8 cellular contexts compared by ENCODE assay signal in genomic region chr7:5997210-5997808, GRCh38. TPM values are rescaled to one million over a fixed set of nuclear protein-coding genes. Genes with fewer than 3 reads are reported as not detected.
DNase-seq lines count a peak whose midpoint lies in the region; ATAC-seq and TF ChIP-seq lines count a peak whose summit lies in the region.

No MANE protein-coding gene starts in this region.

- peak; percentile 22 for DNase-seq in stimulated activated CD4-positive, alpha-beta T cell treated with anti-CD3 and anti-CD28 coated beads, Interleukin-15, amount 100 ng/mL, for 24 hours
- DNase-seq in stimulated activated CD4-positive, alpha-beta T cell treated with anti-CD3 and anti-CD28 coated beads, Interleukin-12 subunit alpha, Interleukin-12 subunit beta, amount 100 ng/mL, for 4 hours, result no peak
- DNase-seq in NCI-H1105 treated with DMSO at 0.1 percent for 48 hours (lab: John Stamatoyannopoulos, UW) (peak; percentile 69), T follicular helper cell (ENCODE audit: low read depth) (peak; percentile 41), choroid plexus epithelial cell (ENCODE audit: low read depth) (peak; percentile 86), left lobe of liver (ENCODE audit: low spot score) (no peak), testis (peak; percentile 73), 8988T (no peak)

- no peak overlapping the region for H3K27ac ChIP-seq in testis

- H3K4me3 ChIP-seq in choroid plexus epithelial cell (ENCODE audit: low read depth, low read length) (no peak overlapping the region), testis (no peak overlapping the region)

- no peak for TF ChIP-seq POLR2A in testis (IDR thresholded peaks at IDR 0.05)

- no peaks in the 10 kb centered on the region for H3K9me3 ChIP-seq in testis

- intact Hi-C loops in testis (cut with DNase I; ENCODE audit: low total_unique reads), result no loop called here

- no peaks in the 10 kb centered on the region for H3K27me3 ChIP-seq in testis

- no peaks in the 10 kb centered on the region for H3K4me1 ChIP-seq in testis

- ATAC-seq in left lobe of liver, result peak; percentile 92

- 57% methylated on average over 10 of the region's 10 CpGs for WGBS in testis, 2 donors

- TF ChIP-seq CTCF in choroid plexus epithelial cell (conservative IDR thresholded peaks at IDR 0.05; ENCODE audit: low read depth, low read length) (peak; percentile 78), testis (IDR thresholded peaks at IDR 0.05) (peak; percentile 44 to 62 (median 57))

- H3K36me3 ChIP-seq in testis (ENCODE audit: low read depth, missing control alignments), result no peaks in the 10 kb centered on the region

RNA-seq across cellular contexts. Expression of gene PMS2, which starts 11.5 kb away (rescaled TPM):
- total RNA-seq in left lobe of liver (4.4 TPM), testis (10 to 100 TPM in 1 of 2 donors, 1 to 10 TPM in 1; 9.9 to 13.3 TPM)
- polyA plus RNA-seq in testis (ENCODE audit: insufficient read depth, low read depth, low replicate concordance), result 9.2 TPM

RNA-seq across cellular contexts. Expression of gene AIMP2, which starts 11.8 kb away (rescaled TPM):
- total RNA-seq in left lobe of liver, result 22.9 TPM
- 10 to 100 TPM; 53.0 to 63.4 TPM for total RNA-seq in testis
- 121 TPM for polyA plus RNA-seq in testis (ENCODE audit: insufficient read depth, low read depth, low replicate concordance)

RNA-seq across cellular contexts. Expression of gene RSPH10B, which starts 26.8 kb away (rescaled TPM):
- 0.13 TPM for total RNA-seq in left lobe of liver
- 10 to 100 TPM; 19.0 to 53.0 TPM for total RNA-seq in testis
- polyA plus RNA-seq in testis (ENCODE audit: insufficient read depth, low read depth, low replicate concordance), result 54.7 TPM

RNA-seq across cellular contexts. Expression of gene ANKRD61, which starts 33.9 kb away (rescaled TPM):
- not detected for total RNA-seq in left lobe of liver
- 1 to 10 TPM; 6.8 to 8.4 TPM for total RNA-seq in testis
- 17.3 TPM for polyA plus RNA-seq in testis (ENCODE audit: insufficient read depth, low read depth, low replicate concordance)

Comparison
In these comparisons a context has a peak if more than half of its experiments do, and no peak if none do; other contexts are left out.
1. DNase-seq: peak in stimulated activated CD4-positive, alpha-beta T cell treated with anti-CD3 and anti-CD28 coated beads, Interleukin-15, amount 100 ng/mL, for 24 hours (single experiment), NCI-H1105 treated with DMSO at 0.1 percent for 48 hours (single experiment), T follicular helper cell (single experiment), choroid plexus epithelial cell (single experiment) and testis (single experiment); none in stimulated activated CD4-positive, alpha-beta T cell treated with anti-CD3 and anti-CD28 coated beads, Interleukin-12 subunit alpha, Interleukin-12 subunit beta, amount 100 ng/mL, for 4 hours (single experiment), left lobe of liver (single experiment) and 8988T (single experiment).
2. RNA of gene RSPH10B, which starts 26.8 kb away (total RNA-seq): 19.0 to 53.0 TPM in testis; 0.13 TPM in left lobe of liver (single experiment); every median in the first group is over 10 times any median in the second.